ENCODE assay signal across 22 cellular contexts in the genomic region with DNA sequence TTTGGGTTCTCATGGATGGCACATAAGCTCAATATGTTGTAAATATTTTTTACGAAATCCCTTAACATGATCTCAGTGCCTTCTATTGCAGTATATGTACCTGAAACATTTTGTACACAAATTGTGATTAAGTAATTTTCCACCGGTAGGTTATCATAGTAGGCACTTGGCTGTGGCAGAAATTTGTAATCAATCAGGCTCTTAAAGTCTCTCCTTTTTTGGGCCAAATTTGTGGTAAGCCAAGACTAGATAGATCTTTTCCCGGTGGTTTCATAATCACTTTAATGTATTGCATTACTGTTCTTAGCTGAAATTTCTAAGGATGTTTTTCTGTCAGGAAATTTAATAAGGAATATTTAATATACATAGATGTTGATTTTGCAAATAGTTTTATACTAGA. TPM values are rescaled to one million over a fixed set of nuclear protein-coding genes. Genes with fewer than 3 reads are reported as not detected.
DNase-seq lines count a peak whose midpoint lies in the region; ATAC-seq and TF ChIP-seq lines count a peak whose summit lies in the region.
"Had no signal": no experiment of that assay in that cellular context is flagged by ENCODE, and none has a peak within 500 bp of the region (broad histone marks: within the 10 kb centered on the region; RNA-seq: fewer than 3 reads in every experiment).

No MANE protein-coding gene starts in this region.

- H3K4me1 ChIP-seq in ACC112 (ENCODE audit: control insufficient read depth, insufficient read depth, low read length, unreplicated experiment), result peaks cover 6% of the 10 kb centered on the region
- peaks cover 21% of the 10 kb centered on the region for H3K4me1 ChIP-seq in Karpas-422 (ENCODE audit: low read length)
- H3K4me1 ChIP-seq in MM.1S (ENCODE audit: low read length), result no peaks in the 10 kb centered on the region

- H3K9ac ChIP-seq in Karpas-422 (ENCODE audit: low read length) (no peak overlapping the region), SU-DHL-6 (ENCODE audit: low read length) (no peak overlapping the region), MM.1S (ENCODE audit: low read length) (no peak overlapping the region)

- H3K9me2 ChIP-seq in Karpas-422 (replicated peaks; ENCODE audit: insufficient read depth, low read length) (no peaks in the 10 kb centered on the region), SU-DHL-6 (replicated peaks; ENCODE audit: insufficient read depth, low read length) (no peaks in the 10 kb centered on the region), MM.1S (replicated peaks; ENCODE audit: insufficient read depth, low read length) (no peaks in the 10 kb centered on the region)

- H3K9me3 ChIP-seq in Karpas-422 (ENCODE audit: low read length) (no peaks in the 10 kb centered on the region), SU-DHL-6 (ENCODE audit: insufficient read depth, low read length) (no peaks in the 10 kb centered on the region), MM.1S (replicated peaks; ENCODE audit: insufficient read depth, low read length) (no peaks in the 10 kb centered on the region)
- H3K9me3 ChIP-seq: MG63, transverse colon had no signal

- H3K36me3 ChIP-seq in ACC112 (ENCODE audit: insufficient read depth, low read length) (no peaks in the 10 kb centered on the region), Karpas-422 (ENCODE audit: insufficient read depth, low read length) (peaks cover 9% of the 10 kb centered on the region; the same call in 1 of the 2 replicates), SU-DHL-6 (ENCODE audit: low read length) (0 out of 2 replicates have a peak, but pooled peaks cover 6% of the 10 kb centered on the region), MM.1S (replicated peaks; ENCODE audit: insufficient read depth, low read length) (no peaks in the 10 kb centered on the region)
- H3K36me3 ChIP-seq: transverse colon had no signal

- H3F3A ChIP-seq in SU-DHL-6 (ENCODE audit: insufficient read depth) (peaks cover 10% of the 10 kb centered on the region), MM.1S (ENCODE audit: insufficient read depth, low read length) (no peaks in the 10 kb centered on the region)

- DNase-seq in Karpas-422 (peak; percentile 24), fibroblast of the aortic adventitia (ENCODE audit: low read depth) (peak; percentile 31), MM.1S (no peak), substantia nigra (lab: John Stamatoyannopoulos, UW) (no peak)
- no peak for DNase-seq in stimulated activated naive CD4-positive, alpha-beta T cell treated with Interleukin-2 at 50 U/mL for 16 hours (lab: John Stamatoyannopoulos, UW)
- DNase-seq: activated gamma-delta T cell; anterior cingulate cortex; CD4-positive, alpha-beta memory T cell; cerebellar nuclear complex; DMS79; endodermal cell; foreskin melanocyte; MG63; NCI-H187 treated with DMSO at 0.1 percent for 48 hours; NCI-H446 treated with DMSO at 0.1 percent for 48 hours; SHP77 treated with DMSO at 0.1 percent for 48 hours; stimulated activated CD4-positive, alpha-beta T cell treated with anti-CD3 and anti-CD28 coated beads, Interleukin-15, amount 100 ng/mL, for 24 hours; transverse colon had no signal

- peaks cover 77% of the 10 kb centered on the region for H3K79me2 ChIP-seq in ACC112 (ENCODE audit: control insufficient read depth, insufficient read depth, low read length, unreplicated experiment)
- peaks cover 80% of the 10 kb centered on the region for H3K79me2 ChIP-seq in Karpas-422 (ENCODE audit: low read length)
- peaks cover 80% of the 10 kb centered on the region for H3K79me2 ChIP-seq in SU-DHL-6 (ENCODE audit: insufficient read depth, low read length)
- peaks cover 58% of the 10 kb centered on the region for H3K79me2 ChIP-seq in MM.1S (ENCODE audit: low read length)

- H4K20me1 ChIP-seq in Karpas-422 (ENCODE audit: insufficient read depth, low read depth, low read length) (peaks cover 24% of the 10 kb centered on the region), SU-DHL-6 (ENCODE audit: low read depth, low read length) (peaks cover 25% of the 10 kb centered on the region), MM.1S (ENCODE audit: insufficient read depth, low read length) (no peaks in the 10 kb centered on the region)

- H2AFZ ChIP-seq in ACC112 (ENCODE audit: low read length, unreplicated experiment), result no peak overlapping the region
- H2AFZ ChIP-seq in Karpas-422 (ENCODE audit: low read length), result no peak overlapping the region
- no peak overlapping the region for H2AFZ ChIP-seq in SU-DHL-6 (ENCODE audit: low read depth, low read length, severe bottlenecking)
- no peak overlapping the region for H2AFZ ChIP-seq in MM.1S (ENCODE audit: low read length)

- H3K4me3 ChIP-seq in ACC112 (ENCODE audit: low read depth, low read length) (peak overlapping the region; percentile 55), Karpas-422 (ENCODE audit: low read length) (no peak overlapping the region), SU-DHL-6 (ENCODE audit: insufficient read depth, low read length, poor library complexity, severe bottlenecking) (no peak overlapping the region), fibroblast of the aortic adventitia (ENCODE audit: low read depth, low read length) (no peak overlapping the region), MM.1S (ENCODE audit: low read length) (no peak overlapping the region)
- H3K4me3 ChIP-seq: MG63, transverse colon had no signal

- no peak for ATAC-seq in HG02981 (IDR thresholded peaks at IDR 0.05; ENCODE audit: unreplicated experiment)
- ATAC-seq: stimulated activated memory B cell treated with anti-CD40 and anti-IgM and Interleukin-4, amounts not matched to agents 10 μg/mL and 1 μg/mL and 100 μg/mL, for 72 hours had no signal

- H3K27me3 ChIP-seq in ACC112 (ENCODE audit: insufficient read depth, low read length) (no peaks in the 10 kb centered on the region), Karpas-422 (ENCODE audit: low read length) (no peaks in the 10 kb centered on the region), SU-DHL-6 (ENCODE audit: low read length) (no peaks in the 10 kb centered on the region), MM.1S (replicated peaks; ENCODE audit: insufficient read depth, low read length) (no peaks in the 10 kb centered on the region)
- H3K27me3 ChIP-seq: MG63, transverse colon had no signal

- H3K4me2 ChIP-seq in Karpas-422 (ENCODE audit: low read depth, low read length, poor library complexity, severe bottlenecking) (peak overlapping the region; percentile 5), SU-DHL-6 (ENCODE audit: low read depth, low read length, poor library complexity, severe bottlenecking) (peak overlapping the region; percentile 45), MM.1S (ENCODE audit: low read depth, low read length) (no peak overlapping the region)

- peak overlapping the region; percentile 27; the same call in 1 of the 2 replicates for H3K27ac ChIP-seq in ACC112 (ENCODE audit: low read depth, low read length)
- H3K27ac ChIP-seq in Karpas-422 (ENCODE audit: low read length), result no peak overlapping the region
- 0 out of 2 replicates have a peak overlapping the region, but pooled peaks have one; percentile 11 for H3K27ac ChIP-seq in SU-DHL-6 (ENCODE audit: low read depth, low read length)
- no peak overlapping the region for H3K27ac ChIP-seq in MM.1S (ENCODE audit: low read length)
- H3K27ac ChIP-seq in substantia nigra (ENCODE audit: low read depth, low read length, poor library complexity, severe bottlenecking), result no peak overlapping the region

- TF ChIP-seq CTCF in SU-DHL-6 (IDR thresholded peaks at IDR 0.05; ENCODE audit: insufficient read depth, low read length, poor library complexity, severe bottlenecking), result no peak
- no peak for TF ChIP-seq CTCF in fibroblast of the aortic adventitia (IDR thresholded peaks at IDR 0.05; ENCODE audit: insufficient read depth, low read length)
- TF ChIP-seq CTCF in MM.1S (IDR thresholded peaks at IDR 0.05; ENCODE audit: low read length), result no peak

RNA-seq across cellular contexts. Expression of gene PCMT1, which starts 3.1 kb away (rescaled TPM):
- total RNA-seq in Karpas-422 (2014; rRNA removed; shearing (Covaris generic); ENCODE audit: low replicate concordance), result 79.1 and 116 TPM in 2 replicates
- 44.1 and 117 TPM in 2 replicates for total RNA-seq in fibroblast of the aortic adventitia (ENCODE audit: low replicate concordance)

RNA-seq across cellular contexts. Expression of gene NUP43, which starts 6.3 kb away (rescaled TPM):
- 35.7 and 37.8 TPM in 2 replicates for total RNA-seq in Karpas-422 (2014; rRNA removed; shearing (Covaris generic); ENCODE audit: low replicate concordance)
- 20.6 and 45.6 TPM in 2 replicates for total RNA-seq in fibroblast of the aortic adventitia (ENCODE audit: low replicate concordance)

RNA-seq across cellular contexts. Expression of gene LATS1, which starts 34.7 kb away (rescaled TPM):
- 13.5 and 29.7 TPM in 2 replicates for total RNA-seq in Karpas-422 (2014; rRNA removed; shearing (Covaris generic); ENCODE audit: low replicate concordance)
- 10.1 and 33.4 TPM in 2 replicates for total RNA-seq in fibroblast of the aortic adventitia (ENCODE audit: low replicate concordance)

Comparison
In these comparisons a context has a peak if more than half of its experiments do, and no peak if none do; other contexts are left out.
1. H3K27ac ChIP-seq: peak in ACC112 (single experiment) and SU-DHL-6 (single experiment); none in Karpas-422 (single experiment), MM.1S (single experiment) and substantia nigra (single experiment).
2. DNase-seq: peak in Karpas-422 (single experiment) and fibroblast of the aortic adventitia (single experiment); none in MM.1S (single experiment), substantia nigra (0 of 49) and stimulated activated naive CD4-positive, alpha-beta T cell treated with Interleukin-2 at 50 U/mL for 16 hours (single experiment).